ENCODE assay signal across 1 cellular context in genomic region chr9:1839984-1840383, GRCh38.
TF ChIP-seq lines count a peak whose summit lies in the region.

No MANE protein-coding gene starts in this region.

TF ChIP-seq in H1, 55 proteins besides CTCF, POLR2A, EP300 and RAD21 (continued from another document):
- TF ChIP-seq USF2 (IDR thresholded peaks at IDR 0.05; ENCODE audit: low read length) (no peak), BRCA1 (IDR thresholded peaks at IDR 0.05; ENCODE audit: low read depth, low read length) (no peak), CBX8 (IDR thresholded peaks at IDR 0.05; ENCODE audit: borderline replicate concordance, low read depth, low read length) (no peak), CEBPB (IDR thresholded peaks at IDR 0.05; ENCODE audit: low read depth, low read length) (no peak), RBBP5 (IDR thresholded peaks at IDR 0.05; ENCODE audit: borderline replicate concordance, low read depth, low read length) (no peak), TCF12 (IDR thresholded peaks at IDR 0.05; ENCODE audit: low read depth, low read length) (no peak)
